9 cellular contexts compared by ENCODE assay signal in genomic region chr11:73758451-73758850, GRCh38. TPM values are rescaled to one million over a fixed set of nuclear protein-coding genes. Genes with fewer than 3 reads are reported as not detected.
A peak's percentile ranks its signal among the peaks of the same experiment; 100 is the strongest.
DNase-seq lines count a peak whose midpoint lies in the region; ATAC-seq and TF ChIP-seq lines count a peak whose summit lies in the region.
"Had no signal": no experiment of that assay in that cellular context is flagged by ENCODE, and none has a peak within 500 bp of the region (broad histone marks: within the 10 kb centered on the region; RNA-seq: fewer than 3 reads in every experiment).

No MANE protein-coding gene starts in this region.

- H3K36me3 Mint-ChIP-seq in nephron (ENCODE audit: low read depth) = peaks cover 8% of the 10 kb centered on the region

- H3K4me3 ChIP-seq in NB4 (ENCODE audit: low read depth, low read length) = peak overlapping the region; percentile 84
- H3K4me3 ChIP-seq in colonic mucosa = peak overlapping the region; percentile 74

- H3K9me3 Mint-ChIP-seq in nephron = no peaks in the 10 kb centered on the region

- no peak for TF ChIP-seq CTCF in NB4 (IDR thresholded peaks at IDR 0.05; ENCODE audit: low read depth, low read length)
- no peak for TF ChIP-seq CTCF in colonic mucosa (IDR thresholded peaks at IDR 0.05)
- no peak for TF ChIP-seq CTCF in nephron (IDR thresholded peaks at IDR 0.05; ENCODE audit: unreplicated experiment in 3 of 3)
- no peak for TF ChIP-seq CTCF in omental fat pad (IDR thresholded peaks at IDR 0.05)

- H3K4me1 ChIP-seq in colonic mucosa = peaks cover 14% of the 10 kb centered on the region

- intact Hi-C loops in colonic mucosa (cut with DNase I) = no loop called here

- H3K4me1 Mint-ChIP-seq in nephron = peaks cover 27% of the 10 kb centered on the region

- H3K9ac ChIP-seq in colonic mucosa (ENCODE audit: low read depth in 2 of 2, low read length in 2 of 2) = no peak overlapping the region

- peak overlapping the region; percentile 95 to 99 (median 99) for H3K27ac Mint-ChIP-seq in nephron

- no peaks in the 10 kb centered on the region for H3K9me3 ChIP-seq in colonic mucosa

- peak overlapping the region; percentile 97 to 99 (median 97) for H3K4me3 Mint-ChIP-seq in nephron

- DNase-seq in DMS79 (lab: John Stamatoyannopoulos, UW) = peak; percentile 9
- no peak for DNase-seq in NB4 (ENCODE audit: low read depth)
- no peak for DNase-seq in colonic mucosa
- DNase-seq in NCI-H1694 (lab: John Stamatoyannopoulos, UW) = no peak
- no peak for DNase-seq in ACHN
- no peak for DNase-seq in omental fat pad (ENCODE audit: low spot score)
- DNase-seq: midbrain had no signal

- no peaks in the 10 kb centered on the region for H3K27me3 ChIP-seq in colonic mucosa

- no peaks in the 10 kb centered on the region for H3K27me3 Mint-ChIP-seq in nephron (ENCODE audit: low read depth)

- no peaks in the 10 kb centered on the region for H3K36me3 ChIP-seq in colonic mucosa

- no peak overlapping the region for H3K27ac ChIP-seq in colonic mucosa

- ATAC-seq in omental fat pad (ENCODE audit: low FRiP score) = no peak
- no peak for ATAC-seq in HG03378 (IDR thresholded peaks at IDR 0.05; ENCODE audit: unreplicated experiment)

- in situ Hi-C loops in ACHN (cut with HindIII; ENCODE audit: low pct_ligation_motif_present, low pct_unique_long_range_greater_than_20kb, low sequenced_read_pairs) = no loop called here

- no peak for TF ChIP-seq POLR2A in NB4 (IDR thresholded peaks at IDR 0.05; ENCODE audit: extremely low read depth, insufficient read length)

RNA-seq across cellular contexts. Expression of gene RAB6A, which starts 2.4 kb away (rescaled TPM):
- total RNA-seq in colonic mucosa (100 to 1,000 TPM; 160 to 198 TPM), omental fat pad (100 to 1,000 TPM; 107 to 145 (median 118) TPM)

RNA-seq across cellular contexts. Expression of gene MRPL48, which starts 29.2 kb away (rescaled TPM):
- 10 to 100 TPM; 44.4 to 49.8 TPM for total RNA-seq in colonic mucosa
- total RNA-seq in omental fat pad = 10 to 100 TPM; 10.7 to 19.8 (median 12.3) TPM
